Comparison of ENCODE assay signal across 1 cellular context in genomic region chr20:36645353-36645752, GRCh38.
TF ChIP-seq lines count a peak whose summit lies in the region.

No MANE protein-coding gene starts in this region.

TF ChIP-seq in GM12878, 131 proteins besides CTCF, POLR2A, EP300 and RAD21:
- TF ChIP-seq HDGF (IDR thresholded peaks at IDR 0.05) (no peak), WRNIP1 (IDR thresholded peaks at IDR 0.05; ENCODE audit: borderline replicate concordance, low read depth, low read length) (no peak), EED (IDR thresholded peaks at IDR 0.05; ENCODE audit: low read depth) (no peak), CEBPB (IDR thresholded peaks at IDR 0.05; ENCODE audit: borderline replicate concordance in 1 of 2, low read depth in 2 of 2, low read length in 2 of 2) (no peak), BCLAF1 (IDR thresholded peaks at IDR 0.05) (no peak), ASH2L (IDR thresholded peaks at IDR 0.05; ENCODE audit: borderline replicate concordance, low read depth) (no peak), FOS (IDR thresholded peaks at IDR 0.05; ENCODE audit: borderline replicate concordance, extremely low read depth, insufficient read length) (no peak), TAF1 (IDR thresholded peaks at IDR 0.05; ENCODE audit: borderline replicate concordance, low read depth, low read length) (no peak), BHLHE40 (IDR thresholded peaks at IDR 0.05; ENCODE audit: borderline replicate concordance in 1 of 2, low read depth in 2 of 2, low read length in 1 of 2) (no peak), BACH1 (IDR thresholded peaks at IDR 0.05; ENCODE audit: borderline replicate concordance) (no peak), KAT2A (conservative IDR thresholded peaks at IDR 0.05; ENCODE audit: control insufficient read depth, low read depth, low read length) (no peak), RFX5 (IDR thresholded peaks at IDR 0.05; ENCODE audit: low read depth, low read length) (no peak), CBX5 (IDR thresholded peaks at IDR 0.05; ENCODE audit: low read depth) (no peak), CREB1 (IDR thresholded peaks at IDR 0.05; ENCODE audit: low read depth) (no peak)
